In the genomic region with DNA sequence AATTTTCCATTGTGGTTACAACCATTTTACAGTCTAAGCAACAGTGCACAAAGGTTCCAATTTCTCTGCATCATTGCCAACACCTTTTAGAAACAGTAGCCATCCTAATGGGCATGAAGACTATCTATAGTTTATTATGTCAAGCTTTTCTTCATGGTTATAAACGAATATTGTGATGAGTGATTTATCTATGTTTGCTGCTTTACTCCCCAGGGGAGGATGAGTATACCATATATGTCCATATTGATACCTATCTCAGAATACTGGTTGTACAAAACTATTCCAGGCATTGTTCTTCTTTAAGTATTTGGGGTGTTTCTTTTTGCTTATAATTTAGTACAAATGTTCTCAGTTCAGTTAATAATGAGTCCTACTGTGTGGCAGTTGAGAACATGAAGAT, we compare ENCODE assay signal across 27 cellular contexts.
DNase-seq lines count a peak whose midpoint lies in the region; ATAC-seq and TF ChIP-seq lines count a peak whose summit lies in the region.
"Had no signal": no experiment of that assay in that cellular context is flagged by ENCODE, and none has a peak within 500 bp of the region (broad histone marks: within the 10 kb centered on the region; RNA-seq: fewer than 3 reads in every experiment).

No MANE protein-coding gene starts in this region.

- H3K9ac ChIP-seq in DND-41 (ENCODE audit: low read depth, low read length): no peak overlapping the region
- H3K9ac ChIP-seq: BLaER1, parathyroid adenoma had no signal

- H3K4me1 Mint-ChIP-seq in activated T-cell treated with anti-CD3 and anti-CD28 coated beads, Interleukin-2, amount 50 U/mL, for 4 hours (ENCODE audit: low read depth): peaks cover 88% of the 10 kb centered on the region
- peaks cover 83% of the 10 kb centered on the region for H3K4me1 Mint-ChIP-seq in activated CD4-positive, alpha-beta memory T cell treated with anti-CD3 and anti-CD28 coated beads, Interleukin-2, amount 10 ng/mL, durations not matched to agents 7 days and 5 days

- peaks cover 71% of the 10 kb centered on the region for H3K79me2 ChIP-seq in DND-41 (ENCODE audit: insufficient read depth, low read length)
- H3K79me2 ChIP-seq: parathyroid adenoma had no signal

- 0 out of 2 replicates have a peak overlapping the region, but pooled peaks have one; percentile 69 for H3K27ac ChIP-seq in DND-41 (ENCODE audit: low read length)
- peak overlapping the region; percentile 15 for H3K27ac ChIP-seq in effector memory CD4-positive, alpha-beta T cell (ENCODE audit: insufficient read depth, low read length, poor library complexity, severe bottlenecking)
- H3K27ac ChIP-seq: BLaER1, coronary artery, heart left ventricle, parathyroid adenoma, transverse colon had no signal

- POLR2A ChIA-PET in activated CD4-positive, alpha-beta memory T cell treated with anti-CD3 and anti-CD28 coated beads, Interleukin-2, amount 10 ng/mL, durations not matched to agents 7 days and 5 days (lab: Charles Lee): interaction anchor here (0.6 kb wide), 1 partner anchor 69 kb away, joined by 3 read pairs; no protein-coding TSS in a partner anchor

- no peaks in the 10 kb centered on the region for H3K27me3 ChIP-seq in DND-41 (ENCODE audit: insufficient read depth, low read length, poor library complexity)
- H3K27me3 ChIP-seq in effector memory CD4-positive, alpha-beta T cell (replicated peaks; ENCODE audit: control insufficient read depth, insufficient read depth, low read length, poor library complexity, severe bottlenecking): no peaks in the 10 kb centered on the region
- H3K27me3 ChIP-seq: BLaER1, heart left ventricle, transverse colon had no signal

- CTCF ChIA-PET in activated CD4-positive, alpha-beta memory T cell treated with anti-CD3 and anti-CD28 coated beads, Interleukin-2, amount 10 ng/mL, durations not matched to agents 7 days and 5 days (lab: Charles Lee): interaction anchor here (1.1 kb wide), 1 partner anchor 83 kb away, joined by 3 read pairs; no protein-coding TSS in a partner anchor

- H3K4me1 ChIP-seq in DND-41 (ENCODE audit: insufficient read depth, low read length): peaks cover 91% of the 10 kb centered on the region
- peaks cover 28% of the 10 kb centered on the region for H3K4me1 ChIP-seq in effector memory CD4-positive, alpha-beta T cell (ENCODE audit: control insufficient read depth, insufficient read depth, low read length, poor library complexity, severe bottlenecking)
- H3K4me1 ChIP-seq: parathyroid adenoma had no signal

- H3K4me3 ChIP-seq in DND-41 (ENCODE audit: low read depth in 1 of 2, low read length in 2 of 2): no peak overlapping the region
- H3K4me3 ChIP-seq in effector memory CD4-positive, alpha-beta T cell (ENCODE audit: insufficient read depth, low read depth, low read length, poor library complexity, severe bottlenecking): no peak overlapping the region
- H3K4me3 ChIP-seq: BLaER1, coronary artery, heart left ventricle, smooth muscle cell, transverse colon had no signal

- no peak overlapping the region for H2AFZ ChIP-seq in DND-41 (ENCODE audit: low read depth, low read length)
- H2AFZ ChIP-seq: parathyroid adenoma had no signal

- no peak for TF ChIP-seq CTCF in DND-41 (IDR thresholded peaks at IDR 0.05; ENCODE audit: borderline replicate concordance, extremely low read depth, low read length, poor library complexity, severe bottlenecking)

- no peak for DNase-seq in activated T-cell treated with anti-CD3 and anti-CD28 coated beads, Interleukin-2, amount 50 U/mL, for 4 hours
- no peak for DNase-seq in activated T-cell treated with anti-CD3 and anti-CD28 coated beads, Interleukin-2, amount 50 U/mL, for 48 hours
- DNase-seq in DND-41 (no peak), NCI-H1930 (lab: John Stamatoyannopoulos, UW) (no peak), hepatic stellate cell (ENCODE audit: low spot score) (no peak)
- no peak for DNase-seq in activated CD4-positive, alpha-beta memory T cell treated with anti-CD3 and anti-CD28 coated beads, Interleukin-2, amount 10 ng/mL, durations not matched to agents 7 days and 5 days
- no peak for DNase-seq in effector memory CD4-positive, alpha-beta T cell
- DNase-seq: activated CD8-positive, alpha-beta memory T cell treated with anti-CD3 and anti-CD28 coated beads, Interleukin-2, amount 50 U/mL, for 4 hours; Calu3; foreskin fibroblast; H9; heart left ventricle; IMR-90; NCI-H1092; NCI-H187; NCI-H2171 treated with DMSO at 0.1 percent for 48 hours; NCI-H524 treated with DMSO at 0.1 percent for 48 hours; nephron progenitor cell; SHP77; stimulated activated CD4-positive, alpha-beta T cell treated with anti-CD3 and anti-CD28 coated beads, Interleukin-1b, Interleukin-23, amount 100 ng/mL, for 48 hours; transverse colon had no signal

- no peaks in the 10 kb centered on the region for H3K9me3 Mint-ChIP-seq in activated T-cell treated with anti-CD3 and anti-CD28 coated beads, Interleukin-2, amount 50 U/mL, for 4 hours
- no peaks in the 10 kb centered on the region for H3K9me3 Mint-ChIP-seq in activated CD4-positive, alpha-beta memory T cell treated with anti-CD3 and anti-CD28 coated beads, Interleukin-2, amount 10 ng/mL, durations not matched to agents 7 days and 5 days
- H3K9me3 Mint-ChIP-seq: H9 had no signal

- no peaks in the 10 kb centered on the region for H4K20me1 ChIP-seq in DND-41 (ENCODE audit: insufficient read depth, low read length)
- H4K20me1 ChIP-seq: BLaER1 had no signal

- H3K36me3 Mint-ChIP-seq in activated T-cell treated with anti-CD3 and anti-CD28 coated beads, Interleukin-2, amount 50 U/mL, for 4 hours (ENCODE audit: insufficient read depth): peaks cover 11% of the 10 kb centered on the region
- peaks cover 28% of the 10 kb centered on the region for H3K36me3 Mint-ChIP-seq in activated CD4-positive, alpha-beta memory T cell treated with anti-CD3 and anti-CD28 coated beads, Interleukin-2, amount 10 ng/mL, durations not matched to agents 7 days and 5 days (ENCODE audit: low read depth)

- H3K4me3 Mint-ChIP-seq in activated T-cell treated with anti-CD3 and anti-CD28 coated beads, Interleukin-2, amount 50 U/mL, for 4 hours: peak overlapping the region; percentile 35
- H3K4me3 Mint-ChIP-seq in activated CD4-positive, alpha-beta memory T cell treated with anti-CD3 and anti-CD28 coated beads, Interleukin-2, amount 10 ng/mL, durations not matched to agents 7 days and 5 days: peak overlapping the region; percentile 64
- H3K4me3 Mint-ChIP-seq: H9, nephron progenitor cell had no signal

- H3K9me3 ChIP-seq in DND-41 (ENCODE audit: insufficient read depth, low read length, severe bottlenecking): no peaks in the 10 kb centered on the region
- H3K9me3 ChIP-seq in effector memory CD4-positive, alpha-beta T cell (ENCODE audit: control insufficient read depth, low read length): no peaks in the 10 kb centered on the region
- H3K9me3 ChIP-seq: heart left ventricle, transverse colon had no signal

- peak overlapping the region; percentile 98 for H3K27ac Mint-ChIP-seq in activated CD4-positive, alpha-beta memory T cell treated with anti-CD3 and anti-CD28 coated beads, Interleukin-2, amount 10 ng/mL, durations not matched to agents 7 days and 5 days
- H3K27ac Mint-ChIP-seq: H9 had no signal

- no peaks in the 10 kb centered on the region for H3K36me3 ChIP-seq in DND-41 (ENCODE audit: insufficient read depth, low read length)
- no peaks in the 10 kb centered on the region for H3K36me3 ChIP-seq in effector memory CD4-positive, alpha-beta T cell (ENCODE audit: control insufficient read depth, insufficient read depth, low read length)
- H3K36me3 ChIP-seq: BLaER1, heart left ventricle, transverse colon had no signal

- no peaks in the 10 kb centered on the region for H3K27me3 Mint-ChIP-seq in activated T-cell treated with anti-CD3 and anti-CD28 coated beads, Interleukin-2, amount 50 U/mL, for 4 hours (ENCODE audit: low read depth)
- H3K27me3 Mint-ChIP-seq in activated CD4-positive, alpha-beta memory T cell treated with anti-CD3 and anti-CD28 coated beads, Interleukin-2, amount 10 ng/mL, durations not matched to agents 7 days and 5 days: no peaks in the 10 kb centered on the region

- ATAC-seq in activated T-cell treated with anti-CD3 and anti-CD28 coated beads, Interleukin-2, amount 50 U/mL, for 4 hours: no peak
- ATAC-seq in DND-41 (ENCODE audit: insufficient read depth, low read depth): no peak
- ATAC-seq: esophagus mucosa, heart left ventricle, Panc1 had no signal

- H3K4me2 ChIP-seq in DND-41 (ENCODE audit: insufficient read depth, low read length): no peak overlapping the region
- H3K4me2 ChIP-seq: BLaER1, smooth muscle cell had no signal
